Comparison of ENCODE assay signal across 8 cellular contexts in genomic region chr19:18304194-18304495, GRCh38. TPM values are rescaled to one million over a fixed set of nuclear protein-coding genes. Genes with fewer than 3 reads are reported as not detected.
A peak's percentile ranks its signal among the peaks of the same experiment; 100 is the strongest.
DNase-seq lines count a peak whose midpoint lies in the region; ATAC-seq, FAIRE-seq and TF ChIP-seq lines count a peak whose summit lies in the region.

No MANE protein-coding gene starts in this region.

- H3K4me1 ChIP-seq in Peyer's patch (peaks cover 6 to 70% (median 36%) of the 10 kb centered on the region in 4 donors), trophoblast cell (ENCODE audit: control insufficient read depth in 1 of 2, insufficient read depth in 2 of 2, low read length in 2 of 2) (peaks cover 23 to 25% of the 10 kb centered on the region in 2 experiments)

- H3K27me3 Mint-ChIP-seq in endothelial cell (ENCODE audit: unreplicated experiment), result peaks cover 9% of the 10 kb centered on the region

- no peaks in the 10 kb centered on the region for H3K27me3 ChIP-seq in Peyer's patch
- no peaks in the 10 kb centered on the region for H3K27me3 ChIP-seq in trophoblast cell (ENCODE audit: insufficient read depth, low read length)

- peak overlapping the region; percentile 31 for H4K12ac ChIP-seq in trophoblast cell (ENCODE audit: low read depth, low read length)

- peak overlapping the region; percentile 66 for H3K4ac ChIP-seq in trophoblast cell (ENCODE audit: low read depth, low read length)

- H3K4me3 ChIP-seq in Peyer's patch (peak overlapping the region; percentile 25 to 49 (median 46)), trophoblast cell (ENCODE audit: low read depth, low read length) (no peak overlapping the region)

- peak overlapping the region; percentile 52 for H3K4me2 ChIP-seq in trophoblast cell (ENCODE audit: low read length)

- H3K36me3 Mint-ChIP-seq in endothelial cell (ENCODE audit: low read depth, unreplicated experiment), result peaks cover 11% of the 10 kb centered on the region

- FAIRE-seq in GM12891 (lab: Jason Lieb, UNC), result peak; percentile 52

- no peak for TF ChIP-seq POLR2A in GM12891 (IDR thresholded peaks at IDR 0.05; ENCODE audit: low read depth, low read length)
- TF ChIP-seq POLR2A in Peyer's patch (IDR thresholded peaks at IDR 0.05), result no peak

- TF ChIP-seq CTCF in Peyer's patch (IDR thresholded peaks at IDR 0.05) (no peak), endothelial cell (IDR thresholded peaks at IDR 0.05; ENCODE audit: unreplicated experiment) (no peak)

- H3K9me3 Mint-ChIP-seq in endothelial cell (ENCODE audit: unreplicated experiment), result no peaks in the 10 kb centered on the region

- H4K8ac ChIP-seq in trophoblast cell (ENCODE audit: low read depth, low read length), result peak overlapping the region; percentile 92

- no peak overlapping the region for H3K23ac ChIP-seq in trophoblast cell (ENCODE audit: low read length)

- peaks cover 31% of the 10 kb centered on the region for H3K79me1 ChIP-seq in trophoblast cell (ENCODE audit: low read length)

- peak overlapping the region; percentile 56 for H2AFZ ChIP-seq in trophoblast cell (ENCODE audit: insufficient read depth, low read length, poor library complexity)

- peaks cover 4% of the 10 kb centered on the region for H3K79me2 ChIP-seq in trophoblast cell (ENCODE audit: control insufficient read depth, insufficient read depth, low read length, poor library complexity)

- H3K9me3 ChIP-seq in Peyer's patch (no peaks in the 10 kb centered on the region), trophoblast cell (ENCODE audit: insufficient read depth, low read depth, low read length) (peaks cover 2% of the 10 kb centered on the region)

- peak overlapping the region; percentile 92 for H4K91ac ChIP-seq in trophoblast cell (ENCODE audit: low read depth, low read length)

- ATAC-seq in GM18909 (IDR thresholded peaks at IDR 0.05; ENCODE audit: poor library complexity, unreplicated experiment) (no peak), HG02840 (IDR thresholded peaks at IDR 0.05; ENCODE audit: low FRiP score, unreplicated experiment) (no peak)

- peak overlapping the region; percentile 88 for H3K18ac ChIP-seq in trophoblast cell (ENCODE audit: low read length)

- peaks cover 0 to 4% (median 0%) of the 10 kb centered on the region in 3 donors for H3K36me3 ChIP-seq in Peyer's patch
- H3K36me3 ChIP-seq in trophoblast cell (ENCODE audit: control insufficient read depth in 1 of 2, insufficient read depth in 2 of 2, low read length in 2 of 2), result peaks cover 33% of the 10 kb centered on the region in 2 experiments

- peak overlapping the region; percentile 25 for H3K4me3 Mint-ChIP-seq in endothelial cell (ENCODE audit: unreplicated experiment)

- H3K27ac ChIP-seq in Peyer's patch (peak overlapping the region; percentile 92 to 98 (median 94)), trophoblast cell (ENCODE audit: low read depth, low read length) (peak overlapping the region; percentile 95)

- WGBS in trophoblast cell (ENCODE audit: extremely low coverage, insufficient coverage, insufficient read length), result no CpG with 5 or more reads among the region's 2 CpGs

- H2BK12ac ChIP-seq in trophoblast cell (ENCODE audit: low read length), result peak overlapping the region; percentile 87

- peak overlapping the region; percentile 87 for H3K14ac ChIP-seq in trophoblast cell (ENCODE audit: low read length)

- peak overlapping the region; percentile 98 for H2BK120ac ChIP-seq in trophoblast cell (ENCODE audit: insufficient read depth, low read length, poor library complexity)

- H3K4me1 Mint-ChIP-seq in endothelial cell (ENCODE audit: unreplicated experiment), result peaks cover 28% of the 10 kb centered on the region

- no peak overlapping the region for H3K27ac Mint-ChIP-seq in endothelial cell (ENCODE audit: unreplicated experiment)

- H2AK5ac ChIP-seq in trophoblast cell (ENCODE audit: low read length), result peak overlapping the region; percentile 94

- peak overlapping the region; percentile 80 for H2BK5ac ChIP-seq in trophoblast cell (ENCODE audit: low read depth, low read length, poor library complexity)

- DNase-seq in GM12891 (ENCODE audit: insufficient read length, low spot score) (no peak), Peyer's patch (peak in 1 of 3 donors; percentile 60), endothelial cell (ENCODE audit: low spot score) (no peak), trophoblast cell (no peak), COR-L47 (lab: John Stamatoyannopoulos, UW) (no peak), NCI-H1048 (lab: John Stamatoyannopoulos, UW) (no peak)

- no peak overlapping the region for H3K9ac ChIP-seq in trophoblast cell (ENCODE audit: low read length)

TF ChIP-seq in GM12891, 5 proteins besides CTCF, POLR2A, EP300 and RAD21:
- TF ChIP-seq POU2F2 (IDR thresholded peaks at IDR 0.05; ENCODE audit: low read depth, low read length), result no peak

RNA-seq across cellular contexts. Expression of gene LSM4, which starts 18.7 kb away (rescaled TPM):
- 202 TPM for polyA plus RNA-seq in GM12891 (2012; ENCODE audit: low read depth, missing spikeins)
- total RNA-seq in Peyer's patch (100 to 1,000 TPM; 102 to 193 (median 178) TPM), endothelial cell (ENCODE audit: unreplicated experiment) (166 TPM)
- 216 and 223 TPM in 2 replicates for polyA plus RNA-seq in trophoblast cell (2013)

RNA-seq across cellular contexts. Expression of gene JUND, which starts 22.7 kb away (rescaled TPM):
- polyA plus RNA-seq in GM12891 (2012; ENCODE audit: low read depth, missing spikeins), result 50.9 TPM
- total RNA-seq in Peyer's patch, result 100 to 1,000 TPM; 629 to 753 (median 680) TPM
- total RNA-seq in endothelial cell (ENCODE audit: unreplicated experiment), result 129 TPM
- polyA plus RNA-seq in trophoblast cell (2013), result 224 and 256 TPM in 2 replicates

RNA-seq across cellular contexts. Expression of gene IQCN, which starts 29.9 kb away (rescaled TPM):
- polyA plus RNA-seq in GM12891 (2012; ENCODE audit: low read depth, missing spikeins), result 0.85 TPM
- total RNA-seq in Peyer's patch (10 to 100 TPM in 2 of 4 donors, 1 to 10 TPM in 2; 7.4 to 40.2 (median 17.0) TPM), endothelial cell (ENCODE audit: unreplicated experiment) (1.2 TPM)
- polyA plus RNA-seq in trophoblast cell (2013), result 1.7 and 1.8 TPM in 2 replicates

RNA-seq across cellular contexts. Expression of gene PGPEP1, which starts 36.3 kb away (rescaled TPM):
- polyA plus RNA-seq in GM12891 (2012; ENCODE audit: low read depth, missing spikeins), result 22.1 TPM
- 100 to 1,000 TPM in 1 of 4 donors, 10 to 100 TPM in 3; 45.4 to 138 (median 89.2) TPM for total RNA-seq in Peyer's patch
- 32.1 TPM for total RNA-seq in endothelial cell (ENCODE audit: unreplicated experiment)
- 46.5 and 56.5 TPM in 2 replicates for polyA plus RNA-seq in trophoblast cell (2013)
